9 cellular contexts compared by ENCODE assay signal in the genomic region with DNA sequence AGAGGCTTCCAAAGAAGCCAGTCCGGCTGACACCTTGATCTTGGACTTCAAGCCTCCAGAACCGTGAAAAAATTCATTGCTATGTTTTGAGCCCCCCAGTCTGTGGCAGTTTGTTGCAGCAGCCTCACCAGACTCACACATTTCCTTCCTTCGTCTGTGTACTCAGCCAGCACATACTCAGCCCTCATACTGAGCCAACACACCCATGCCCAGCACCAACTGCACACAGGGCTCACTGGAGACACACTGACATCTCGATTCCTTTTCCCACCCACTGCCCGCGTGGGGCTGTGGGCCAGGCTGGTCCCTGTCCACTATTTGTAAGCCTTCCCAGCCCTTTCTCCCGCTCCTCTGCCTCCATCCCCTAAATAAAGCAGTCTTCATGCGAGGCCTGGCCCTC. TPM values are rescaled to one million over a fixed set of nuclear protein-coding genes. Genes with fewer than 3 reads are reported as not detected.
DNase-seq lines count a peak whose midpoint lies in the region; ATAC-seq and TF ChIP-seq lines count a peak whose summit lies in the region.
"Had no signal": no experiment of that assay in that cellular context is flagged by ENCODE, and none has a peak within 500 bp of the region (broad histone marks: within the 10 kb centered on the region; RNA-seq: fewer than 3 reads in every experiment).

No MANE protein-coding gene starts in this region.

- no peaks in the 10 kb centered on the region for H3K36me3 ChIP-seq in CD8-positive, alpha-beta memory T cell (ENCODE audit: insufficient read depth, low read length)
- H3K36me3 ChIP-seq in SJSA1, result no peaks in the 10 kb centered on the region
- H3K36me3 ChIP-seq in left ventricle myocardium inferior, result no peaks in the 10 kb centered on the region
- no peaks in the 10 kb centered on the region for H3K36me3 ChIP-seq in rectal smooth muscle tissue (ENCODE audit: control insufficient read depth, insufficient read depth, low read length)
- no peaks in the 10 kb centered on the region for H3K36me3 ChIP-seq in aorta (ENCODE audit: control insufficient read depth in 1 of 2, insufficient read depth in 2 of 2, low read length in 1 of 2)

- H3K27me3 ChIP-seq in CD8-positive, alpha-beta memory T cell (ENCODE audit: insufficient read depth, low read length, poor library complexity, severe bottlenecking), result no peaks in the 10 kb centered on the region
- no peaks in the 10 kb centered on the region for H3K27me3 ChIP-seq in SJSA1 (replicated peaks)
- H3K27me3 ChIP-seq in left ventricle myocardium inferior (ENCODE audit: low read depth), result no peaks in the 10 kb centered on the region
- no peaks in the 10 kb centered on the region for H3K27me3 ChIP-seq in rectal smooth muscle tissue (ENCODE audit: control insufficient read depth, insufficient read depth, low read length)
- H3K27me3 ChIP-seq in aorta (ENCODE audit: control insufficient read depth in 1 of 2, insufficient read depth in 2 of 2, low read length in 1 of 2), result no peaks in the 10 kb centered on the region

- peaks cover 7 to 12% (median 7%) of the 10 kb centered on the region in 3 donors for H3K36me3 Mint-ChIP-seq in CD8-positive, alpha-beta memory T cell

- ATAC-seq in aorta (ENCODE audit: low FRiP score), result no peak

- peaks cover 11 to 15% (median 11%) of the 10 kb centered on the region in 5 donors for H3K9me3 Mint-ChIP-seq in CD8-positive, alpha-beta memory T cell

- peaks cover 13% of the 10 kb centered on the region for H3K9me3 ChIP-seq in CD8-positive, alpha-beta memory T cell (ENCODE audit: low read length)
- no peaks in the 10 kb centered on the region; the same call in 1 of the 2 replicates for H3K9me3 ChIP-seq in SJSA1 (replicated peaks)
- peaks cover 15% of the 10 kb centered on the region for H3K9me3 ChIP-seq in left ventricle myocardium inferior (replicated peaks)
- no peaks in the 10 kb centered on the region for H3K9me3 ChIP-seq in aorta (ENCODE audit: control insufficient read depth, low read length)

- H3K9ac ChIP-seq in rectal smooth muscle tissue (ENCODE audit: low read length), result no peak overlapping the region

- H3K4me3 ChIP-seq in CD8-positive, alpha-beta memory T cell (ENCODE audit: low read length), result no peak overlapping the region
- peak overlapping the region; percentile 28 for H3K4me3 ChIP-seq in SJSA1
- H3K4me3 ChIP-seq in left ventricle myocardium inferior, result peak overlapping the region; percentile 57
- H3K4me3 ChIP-seq in rectal smooth muscle tissue (ENCODE audit: low read length), result peak overlapping the region; percentile 51
- no peak overlapping the region for H3K4me3 ChIP-seq in aorta (ENCODE audit: low read length in 2 of 2)

- H3K27ac Mint-ChIP-seq in CD8-positive, alpha-beta memory T cell, result peak overlapping the region; percentile 79 to 99 (median 94)

- peaks cover 16% of the 10 kb centered on the region for H3K4me1 ChIP-seq in CD8-positive, alpha-beta memory T cell (ENCODE audit: insufficient read depth, low read length)
- peaks cover 41% of the 10 kb centered on the region for H3K4me1 ChIP-seq in SJSA1 (replicated peaks)
- peaks cover 25% of the 10 kb centered on the region for H3K4me1 ChIP-seq in left ventricle myocardium inferior
- H3K4me1 ChIP-seq in rectal smooth muscle tissue (ENCODE audit: control insufficient read depth, insufficient read depth, low read length), result peaks cover 6% of the 10 kb centered on the region
- no peaks in the 10 kb centered on the region for H3K4me1 ChIP-seq in aorta (ENCODE audit: control insufficient read depth in 1 of 2, insufficient read depth in 2 of 2, low read length in 2 of 2)

- POLR2A ChIA-PET in CD8-positive, alpha-beta memory T cell (lab: Charles Lee), result interaction anchor here (2.8 kb wide), 1 partner anchor 90 kb away, joined by 11 read pairs; a partner anchor contains a TSS

- 64 to 73% methylated on average over 8 of the region's 8 CpGs for WGBS in aorta, 2 donors

- peak overlapping the region; percentile 63 to 95 (median 84) for H3K4me3 Mint-ChIP-seq in CD8-positive, alpha-beta memory T cell

- TF ChIP-seq CTCF in left ventricle myocardium inferior (IDR thresholded peaks at IDR 0.05; ENCODE audit: borderline replicate concordance), result no peak

- CTCF ChIA-PET in CD8-positive, alpha-beta memory T cell (lab: Charles Lee), result interaction anchor here (1.2 to 8.0 kb wide), 4 partner anchors 8 to 72 kb away, joined by 3 to 70 read pairs (median 24); no protein-coding TSS in a partner anchor

- H3K27ac ChIP-seq in CD8-positive, alpha-beta memory T cell (ENCODE audit: low read depth, low read length), result peak overlapping the region; percentile 9
- peak overlapping the region; percentile 78 for H3K27ac ChIP-seq in SJSA1
- H3K27ac ChIP-seq in left ventricle myocardium inferior (replicated peaks), result peak overlapping the region; percentile 83
- H3K27ac ChIP-seq in rectal smooth muscle tissue (ENCODE audit: low read depth, low read length), result peak overlapping the region; percentile 62
- H3K27ac ChIP-seq in aorta (ENCODE audit: low read depth in 1 of 2, low read length in 2 of 2), result no peak overlapping the region

- peaks cover 34 to 53% (median 42%) of the 10 kb centered on the region in 3 donors for H3K4me1 Mint-ChIP-seq in CD8-positive, alpha-beta memory T cell

- intact Hi-C loops in left ventricle myocardium inferior (cut with micrococcal nuclease) (no loop called here), aorta (cut with DNase I) (no loop called here)

- peaks cover 0 to 4% of the 10 kb centered on the region in 2 donors for H3K27me3 Mint-ChIP-seq in CD8-positive, alpha-beta memory T cell

- DNase-seq in CD8-positive, alpha-beta memory T cell, result no peak
- DNase-seq in SJSA1 (ENCODE audit: low read depth in 1 of 2, low spot score in 2 of 2) (no peak), left ventricle myocardium inferior (no peak), aorta (no peak), SKM-1 (lab: John Stamatoyannopoulos, UW; ENCODE audit: unreplicated experiment) (no peak), occipital lobe (lab: John Stamatoyannopoulos, UW) (no peak)
- no peak for DNase-seq in activated CD4-positive, CD25-positive, alpha-beta regulatory T cell (lab: John Stamatoyannopoulos, UW)
- DNase-seq: DMS153 had no signal

RNA-seq across cellular contexts. Expression of a gene that starts 24.1 kb away (rescaled TPM):
- under 1 TPM; 0.15 to 0.18 TPM for total RNA-seq in CD8-positive, alpha-beta memory T cell
- 2.7 TPM for polyA plus RNA-seq in CD8-positive, alpha-beta memory T cell
- total RNA-seq in SJSA1 (2014; rRNA removed; shearing (Covaris generic)), result 0.21 and 1.0 TPM in 2 replicates
- total RNA-seq in left ventricle myocardium inferior (0.41 TPM), aorta (1 to 10 TPM in 1 of 2 donors, under 1 TPM in 1; 0.36 to 2.1 TPM), occipital lobe (not detected)
- under 1 TPM in 1 of 2 donors, not detected in 1; 0.15 TPM for polyA plus RNA-seq in aorta

RNA-seq across cellular contexts. Expression of a gene that starts 38.3 kb away (rescaled TPM):
- not detected for total RNA-seq in CD8-positive, alpha-beta memory T cell
- polyA plus RNA-seq in CD8-positive, alpha-beta memory T cell, result not detected
- total RNA-seq in SJSA1 (2014; rRNA removed; shearing (Covaris generic)), result not detected in 2 replicates
- total RNA-seq in left ventricle myocardium inferior (not detected), aorta (not detected), occipital lobe (not detected)
- not detected for polyA plus RNA-seq in aorta

Comparison
In these comparisons a context has a peak if more than half of its experiments do, and no peak if none do; other contexts are left out.
1. H3K27ac ChIP-seq: peak in CD8-positive, alpha-beta memory T cell (single experiment), SJSA1 (single experiment), left ventricle myocardium inferior (single experiment) and rectal smooth muscle tissue (single experiment); none in aorta (0 of 2).
2. H3K4me3 ChIP-seq: peak in SJSA1 (single experiment), left ventricle myocardium inferior (single experiment) and rectal smooth muscle tissue (single experiment); none in CD8-positive, alpha-beta memory T cell (single experiment) and aorta (0 of 2).